ENCODE assay signal across 23 cellular contexts in genomic region chr3:105809204-105809893, GRCh38. TPM values are rescaled to one million over a fixed set of nuclear protein-coding genes. Genes with fewer than 3 reads are reported as not detected.
DNase-seq lines count a peak whose midpoint lies in the region; ATAC-seq and TF ChIP-seq lines count a peak whose summit lies in the region.
"Had no signal": no experiment of that assay in that cellular context is flagged by ENCODE, and none has a peak within 500 bp of the region (broad histone marks: within the 10 kb centered on the region; RNA-seq: fewer than 3 reads in every experiment).

No MANE protein-coding gene starts in this region.

- dilution Hi-C loops in IMR-90 (cut with HindIII; ENCODE audit: low sequenced_read_pairs, unreplicated experiment), result no loop called here

- intact Hi-C loops in CD8-positive, alpha-beta T cell (cut with DNase I, micrococcal nuclease), result loop anchor here (1.0 to 10.0 kb wide), 3 partner anchors 8 to 365 kb away; no protein-coding TSS in a partner anchor
- intact Hi-C loops in IMR-90 (cut with micrococcal nuclease) (loop anchor here (2.0 kb wide), 2 partner anchors 13 to 17 kb away; no protein-coding TSS in a partner anchor), sigmoid colon (cut with DNase I) (no loop called here)

- H3K9ac ChIP-seq in IMR-90 (ENCODE audit: low read depth, low read length), result no peak overlapping the region

- H2BK120ac ChIP-seq in IMR-90 (ENCODE audit: low read depth, low read length), result no peak overlapping the region

- H2AK5ac ChIP-seq in IMR-90 (ENCODE audit: low read depth, low read length), result no peak overlapping the region; the same call in 1 of the 2 replicates

- peaks cover 15% of the 10 kb centered on the region for H3K4me1 ChIP-seq in CD8-positive, alpha-beta T cell (ENCODE audit: insufficient read depth, low read length)
- H3K4me1 ChIP-seq in IMR-90 (ENCODE audit: control insufficient read depth, insufficient read depth, low read length) (peaks cover 2% of the 10 kb centered on the region; the same call in 1 of the 2 replicates), sigmoid colon (peaks cover 0 to 30% (median 21%) of the 10 kb centered on the region in 4 donors)

- POLR2A ChIA-PET in CD8-positive, alpha-beta T cell (lab: Charles Lee), result interaction anchor here (0.5 to 0.9 kb wide), 3 partner anchors 14 to 1257 kb away, joined by 3 read pairs; no protein-coding TSS in a partner anchor
- POLR2A ChIA-PET in IMR-90 (lab: Charles Lee; ENCODE audit: unreplicated experiment) (no interaction called here), RWPE1 (lab: Yijun Ruan, JAX; ENCODE audit: low non-redundant PET) (no interaction called here)
- POLR2A ChIA-PET in naive thymus-derived CD8-positive, alpha-beta T cell (lab: Charles Lee), result no interaction called here

- H2BK5ac ChIP-seq in IMR-90 (ENCODE audit: low read depth, low read length, poor library complexity, severe bottlenecking), result no peak overlapping the region

- peaks cover 74% of the 10 kb centered on the region for H3K4me1 Mint-ChIP-seq in CD8-positive, alpha-beta T cell (ENCODE audit: low read depth)
- peaks cover 66% of the 10 kb centered on the region for H3K4me1 Mint-ChIP-seq in central memory CD8-positive, alpha-beta T cell
- H3K4me1 Mint-ChIP-seq in naive thymus-derived CD8-positive, alpha-beta T cell, result peaks cover 23 to 80% (median 70%) of the 10 kb centered on the region in 4 donors

- no peak overlapping the region for H2AFZ ChIP-seq in IMR-90 (replicated peaks; ENCODE audit: low read length, poor library complexity)
- H2AFZ ChIP-seq: PC-9 had no signal

- no peak overlapping the region for H4K8ac ChIP-seq in IMR-90 (ENCODE audit: low read depth in 2 of 2, low read length in 2 of 2)

- H3K36me3 ChIP-seq in CD8-positive, alpha-beta T cell (ENCODE audit: insufficient read depth, low read length), result no peaks in the 10 kb centered on the region
- no peaks in the 10 kb centered on the region for H3K36me3 ChIP-seq in IMR-90 (ENCODE audit: control insufficient read depth, insufficient read depth, low read length)
- no peaks in the 10 kb centered on the region for H3K36me3 ChIP-seq in sigmoid colon
- H3K36me3 ChIP-seq: brain microvascular endothelial cell, upper lobe of left lung had no signal

- TF ChIP-seq RAD21 in IMR-90 (IDR thresholded peaks at IDR 0.05; ENCODE audit: low read length), result no peak

- H4K5ac ChIP-seq in IMR-90 (ENCODE audit: low read depth, low read length), result no peak overlapping the region

- no peak for ATAC-seq in CD8-positive, alpha-beta T cell
- ATAC-seq in IMR-90 (ENCODE audit: low read depth) (peak; percentile 49), GM21737 (IDR thresholded peaks at IDR 0.05; ENCODE audit: unreplicated experiment) (no peak)
- no peak for ATAC-seq in central memory CD8-positive, alpha-beta T cell (replicated peaks; ENCODE audit: extremely low read depth, poor library complexity, severe bottlenecking)
- no peak for ATAC-seq in naive thymus-derived CD8-positive, alpha-beta T cell
- ATAC-seq: esophagus mucosa; stimulated activated memory B cell treated with anti-CD40 and anti-IgM and Interleukin-4, amounts not matched to agents 10 μg/mL and 1 μg/mL and 100 μg/mL, for 72 hours had no signal

- CTCF ChIA-PET in CD8-positive, alpha-beta T cell (lab: Charles Lee), result no interaction called here
- CTCF ChIA-PET in IMR-90 (lab: Yijun Ruan, JAX), result interaction anchor here (1.4 kb wide), 1 partner anchor 17 kb away, joined by 5 read pairs; no protein-coding TSS in a partner anchor
- CTCF ChIA-PET in RWPE1 (lab: Yijun Ruan, JAX), result interaction anchor here (0.6 kb wide), 1 partner anchor 822 kb away, joined by 4 read pairs; no protein-coding TSS in a partner anchor

- in situ Hi-C loops in IMR-90 (cut with MboI; ENCODE audit: low sequenced_read_pairs), result no loop called here

- H3K4me3 ChIP-seq in CD8-positive, alpha-beta T cell (ENCODE audit: low read depth, low read length), result no peak overlapping the region
- no peak overlapping the region for H3K4me3 ChIP-seq in IMR-90 (ENCODE audit: insufficient read depth, low read depth, low read length)
- no peak overlapping the region for H3K4me3 ChIP-seq in sigmoid colon
- H3K4me3 ChIP-seq: dorsolateral prefrontal cortex, PC-9, skin epidermis, upper lobe of left lung had no signal

- H3K18ac ChIP-seq in IMR-90 (ENCODE audit: low read depth, low read length), result no peak overlapping the region

- H3K4me3 Mint-ChIP-seq in CD8-positive, alpha-beta T cell, result no peak overlapping the region
- no peak overlapping the region for H3K4me3 Mint-ChIP-seq in central memory CD8-positive, alpha-beta T cell
- peak overlapping the region in 5 of 10 donors; percentile 8 to 40 (median 24) for H3K4me3 Mint-ChIP-seq in naive thymus-derived CD8-positive, alpha-beta T cell
- H3K4me3 Mint-ChIP-seq: HFFc6; stimulated activated memory B cell treated with anti-CD40 and anti-IgM and Interleukin-4, amounts not matched to agents 10 μg/mL and 1 μg/mL and 100 μg/mL, for 72 hours had no signal

- TF ChIP-seq EP300 in sigmoid colon (IDR thresholded peaks at IDR 0.05), result no peak

- no peaks in the 10 kb centered on the region for H3K9me1 ChIP-seq in IMR-90 (ENCODE audit: insufficient read depth, low read length)

- H3K4ac ChIP-seq in IMR-90 (ENCODE audit: low read depth, low read length), result no peak overlapping the region

- no peak overlapping the region for H2AK9ac ChIP-seq in IMR-90 (replicated peaks; ENCODE audit: low read depth, low read length, poor library complexity)

- BruUV-seq in IMR-90 (replicated peaks; lab: Mats Ljungman, UMichigan), result no TSS peak

- H3K4me2 ChIP-seq in IMR-90 (ENCODE audit: low read depth, low read length), result no peak overlapping the region
- H3K4me2 ChIP-seq: PC-9 had no signal

- no peak for TF ChIP-seq CTCF in CD8-positive, alpha-beta T cell (IDR thresholded peaks at IDR 0.05)
- TF ChIP-seq CTCF in IMR-90 (conservative IDR thresholded peaks at IDR 0.05; ENCODE audit: low read depth, low read length) (no peak), RWPE1 (conservative IDR thresholded peaks at IDR 0.05; ENCODE audit: low read depth) (no peak), sigmoid colon (IDR thresholded peaks at IDR 0.05) (no peak)

- H3K14ac ChIP-seq in IMR-90 (replicated peaks; ENCODE audit: low read depth, low read length), result no peak overlapping the region

- H3K27me3 Mint-ChIP-seq in CD8-positive, alpha-beta T cell (ENCODE audit: low read depth), result no peaks in the 10 kb centered on the region
- no peaks in the 10 kb centered on the region for H3K27me3 Mint-ChIP-seq in central memory CD8-positive, alpha-beta T cell
- no peaks in the 10 kb centered on the region for H3K27me3 Mint-ChIP-seq in naive thymus-derived CD8-positive, alpha-beta T cell
- H3K27me3 Mint-ChIP-seq: stimulated activated memory B cell treated with anti-CD40 and anti-IgM and Interleukin-4, amounts not matched to agents 10 μg/mL and 1 μg/mL and 100 μg/mL, for 72 hours had no signal

- H4K20me1 ChIP-seq in IMR-90 (ENCODE audit: insufficient read depth, low read length), result no peaks in the 10 kb centered on the region; the same call in 1 of the 2 replicates

- no peak overlapping the region for H4K91ac ChIP-seq in IMR-90 (ENCODE audit: insufficient read depth, low read depth, low read length)

- peaks cover 25% of the 10 kb centered on the region for H3K36me3 Mint-ChIP-seq in CD8-positive, alpha-beta T cell
- peaks cover 12% of the 10 kb centered on the region for H3K36me3 Mint-ChIP-seq in central memory CD8-positive, alpha-beta T cell (ENCODE audit: insufficient read depth)
- H3K36me3 Mint-ChIP-seq in naive thymus-derived CD8-positive, alpha-beta T cell, result peaks cover 0 to 21% (median 12%) of the 10 kb centered on the region in 3 donors

- peak overlapping the region; percentile 24 for H3K27ac Mint-ChIP-seq in CD8-positive, alpha-beta T cell
- H3K27ac Mint-ChIP-seq in central memory CD8-positive, alpha-beta T cell (ENCODE audit: low read depth), result peak overlapping the region; percentile 36
- H3K27ac Mint-ChIP-seq in naive thymus-derived CD8-positive, alpha-beta T cell, result peak overlapping the region in 7 of 10 donors; percentile 16 to 66 (median 53)
- H3K27ac Mint-ChIP-seq: HFFc6; stimulated activated memory B cell treated with anti-CD40 and anti-IgM and Interleukin-4, amounts not matched to agents 10 μg/mL and 1 μg/mL and 100 μg/mL, for 72 hours had no signal

- H3K27ac ChIP-seq in CD8-positive, alpha-beta T cell (ENCODE audit: low read depth, low read length), result no peak overlapping the region
- H3K27ac ChIP-seq in IMR-90 (ENCODE audit: insufficient read depth, low read length) (no peak overlapping the region), RWPE1 (no peak overlapping the region), sigmoid colon (no peak overlapping the region)
- H3K27ac ChIP-seq: brain microvascular endothelial cell, dorsolateral prefrontal cortex, PC-9, skin epidermis had no signal

- 0 out of 2 replicates have a peak overlapping the region, but pooled peaks have one; percentile 24 for H3K23ac ChIP-seq in IMR-90 (ENCODE audit: low read depth, low read length)

- TF ChIP-seq POLR2A in IMR-90 (IDR thresholded peaks at IDR 0.05; ENCODE audit: low read depth, low read length), result no peak
- no peak for TF ChIP-seq POLR2A in sigmoid colon (IDR thresholded peaks at IDR 0.05)

- DNase-seq in CD8-positive, alpha-beta T cell, result no peak
- no peak for DNase-seq in IMR-90
- DNase-seq in central memory CD8-positive, alpha-beta T cell (ENCODE audit: low spot score in 2 of 2), result no peak
- DNase-seq in naive thymus-derived CD8-positive, alpha-beta T cell, result no peak
- DNase-seq in central memory CD4-positive, alpha-beta T cell, result no peak
- DNase-seq in RWPE1 (ENCODE audit: low spot score), result no peak
- DNase-seq in sigmoid colon, result no peak
- DNase-seq: activated CD8-positive, alpha-beta memory T cell treated with anti-CD3 and anti-CD28 coated beads for 24 hours; activated gamma-delta T cell treated with Interleukin-2 at 50 U/mL for 16 hours; brain microvascular endothelial cell; DMS79; dorsolateral prefrontal cortex; HFFc6; islet precursor cell; NCI-H2081; NCI-H510A treated with DMSO at 0.1 percent for 48 hours; occipital lobe; PC-9; upper lobe of left lung had no signal

- H3K9me3 ChIP-seq in CD8-positive, alpha-beta T cell (ENCODE audit: low read length), result no peaks in the 10 kb centered on the region
- H3K9me3 ChIP-seq in IMR-90 (ENCODE audit: control insufficient read depth, insufficient read depth, low read length) (no peaks in the 10 kb centered on the region), sigmoid colon (no peaks in the 10 kb centered on the region)
- H3K9me3 ChIP-seq: upper lobe of left lung had no signal

- no peak overlapping the region for H2BK20ac ChIP-seq in IMR-90 (ENCODE audit: low read depth, low read length)

- H2BK15ac ChIP-seq in IMR-90 (ENCODE audit: low read depth, low read length), result no peak overlapping the region

- WGBS in IMR-90 (ENCODE audit: extremely low coverage in 2 of 2, insufficient read length in 1 of 2), 2 experiments, result no CpG with 5 or more reads among the region's 2 CpGs
- 13 to 48% methylated on average over 2 of the region's 2 CpGs for WGBS in sigmoid colon, 2 donors

- H3K9me3 Mint-ChIP-seq in CD8-positive, alpha-beta T cell, result no peaks in the 10 kb centered on the region
- no peaks in the 10 kb centered on the region for H3K9me3 Mint-ChIP-seq in central memory CD8-positive, alpha-beta T cell
- H3K9me3 Mint-ChIP-seq in naive thymus-derived CD8-positive, alpha-beta T cell, result peaks cover 0 to 13% (median 0%) of the 10 kb centered on the region in 9 donors
- H3K9me3 Mint-ChIP-seq: HFFc6; stimulated activated memory B cell treated with anti-CD40 and anti-IgM and Interleukin-4, amounts not matched to agents 10 μg/mL and 1 μg/mL and 100 μg/mL, for 72 hours had no signal

- H3K79me1 ChIP-seq in IMR-90 (ENCODE audit: low read depth in 1 of 2, low read length in 2 of 2), result peaks cover 0 to 19% of the 10 kb centered on the region in 2 experiments; a peak in 3 of 4 replicates

- H3K27me3 ChIP-seq in CD8-positive, alpha-beta T cell (ENCODE audit: insufficient read depth, low read length), result no peaks in the 10 kb centered on the region
- no peaks in the 10 kb centered on the region for H3K27me3 ChIP-seq in IMR-90 (ENCODE audit: control insufficient read depth, insufficient read depth, low read length)
- no peaks in the 10 kb centered on the region for H3K27me3 ChIP-seq in sigmoid colon
- H3K27me3 ChIP-seq: brain microvascular endothelial cell, dorsolateral prefrontal cortex, upper lobe of left lung had no signal

- H3K56ac ChIP-seq in IMR-90 (ENCODE audit: extremely low read depth, insufficient read depth, low read length), result peak overlapping the region; percentile 23; the same call in 1 of the 2 replicates

RNA-seq across cellular contexts. Expression of gene CBLB, which starts 59.5 kb away (rescaled TPM):
- 100 to 1,000 TPM; 133 to 140 TPM for total RNA-seq in CD8-positive, alpha-beta T cell
- 20.1 and 28.6 TPM in 2 replicates for total RNA-seq in IMR-90 (2012; rRNA removed)
- polyA plus RNA-seq in IMR-90 (2012; rRNA removed), result 10.1 and 10.2 TPM in 2 replicates
- polyA plus RNA-seq in IMR-90 (2012; cell fraction: cytosol; rRNA removed), result 2.7 and 5.9 TPM in 2 replicates
- 7.1 and 45.1 TPM in 2 replicates for polyA plus RNA-seq in IMR-90 (2012; cell fraction: nucleus; rRNA removed; ENCODE audit: low replicate concordance)
- 100 to 1,000 TPM; 106 to 108 TPM for total RNA-seq in naive thymus-derived CD8-positive, alpha-beta T cell
- 10 to 100 TPM; 32.1 to 36.6 (median 34.2) TPM for polyA plus RNA-seq in naive thymus-derived CD8-positive, alpha-beta T cell
- total RNA-seq in sigmoid colon, result 10 to 100 TPM; 27.4 to 55.9 (median 48.3) TPM
- polyA plus RNA-seq in sigmoid colon, result 10 to 100 TPM in 2 of 3 donors, 1 to 10 TPM in 1; 9.6 to 16.6 (median 15.2) TPM
